Comparison of ENCODE assay signal across 18 cellular contexts in genomic region chr11:11464555-11464954, GRCh38.
A peak's percentile ranks its signal among the peaks of the same experiment; 100 is the strongest.
DNase-seq lines count a peak whose midpoint lies in the region; ATAC-seq, FAIRE-seq and TF ChIP-seq lines count a peak whose summit lies in the region.
"Had no signal": no experiment of that assay in that cellular context is flagged by ENCODE, and none has a peak within 500 bp of the region (broad histone marks: within the 10 kb centered on the region; RNA-seq: fewer than 3 reads in every experiment).

No MANE protein-coding gene starts in this region.

- DNase-seq in ELR (ENCODE audit: low read depth) = peak; percentile 7
- peak; percentile 3 for DNase-seq in MV-4-11 (lab: John Stamatoyannopoulos, UW)
- DNase-seq in bronchial epithelial cell (ENCODE audit: low read depth) = peak; percentile 14
- peak; percentile 18 for DNase-seq in iris pigment epithelial cell (ENCODE audit: low read depth)
- no peak for DNase-seq in uterus
- no peak for DNase-seq in stimulated activated CD8-positive, alpha-beta memory T cell treated with anti-CD3 and anti-CD28 coated beads, Interleukin-4, amount 100 ng/mL, for 48 hours
- DNase-seq: CD8-positive, alpha-beta T cell; DMS79 treated with DMSO at 0.1 percent for 48 hours; NCI-H1092 treated with DMSO at 0.1 percent for 48 hours; NCI-H187; NCI-H446 treated with DMSO at 0.1 percent for 48 hours; NCI-H774; SHP77 treated with DMSO at 0.1 percent for 48 hours had no signal

- no peaks in the 10 kb centered on the region for H3K27me3 ChIP-seq in bronchial epithelial cell (ENCODE audit: control insufficient read depth, insufficient read depth, low read length)
- no peaks in the 10 kb centered on the region for H3K27me3 ChIP-seq in uterus

- H3K36me3 ChIP-seq in bronchial epithelial cell (ENCODE audit: control insufficient read depth, insufficient read depth, low read length) (peaks cover 2% of the 10 kb centered on the region), uterus (no peaks in the 10 kb centered on the region)
- H3K36me3 ChIP-seq: HAP-1 had no signal

- TF ChIP-seq CTCF in bronchial epithelial cell (IDR thresholded peaks at IDR 0.05; ENCODE audit: insufficient read depth, low read length, severe bottlenecking) = no peak
- TF ChIP-seq CTCF in uterus (IDR thresholded peaks at IDR 0.05) = no peak

- ATAC-seq in GM19035 (IDR thresholded peaks at IDR 0.05; ENCODE audit: unreplicated experiment) (no peak), GM21576 (IDR thresholded peaks at IDR 0.05; ENCODE audit: unreplicated experiment) (no peak)
- ATAC-seq: CD8-positive, alpha-beta T cell; Panc1 had no signal

- intact Hi-C loops in uterus (cut with DNase I; ENCODE audit: low total_unique reads) = no loop called here

- H3K4me3 ChIP-seq in bronchial epithelial cell (ENCODE audit: low read depth, low read length) = no peak overlapping the region
- H3K4me3 ChIP-seq in uterus = no peak overlapping the region
- H3K4me3 ChIP-seq: HAP-1 had no signal

- H3K27ac ChIP-seq in uterus = no peak overlapping the region

- H3K9me3 ChIP-seq in uterus = no peaks in the 10 kb centered on the region
- H3K9me3 ChIP-seq: HAP-1 had no signal

- no peak for FAIRE-seq in bronchial epithelial cell (lab: Jason Lieb, UNC)
- FAIRE-seq: D721Med had no signal

- H3K4me1 ChIP-seq in uterus = no peaks in the 10 kb centered on the region

- no peak for TF ChIP-seq POLR2A in uterus (IDR thresholded peaks at IDR 0.05)

Comparison
In these comparisons a context has a peak if more than half of its experiments do, and no peak if none do; other contexts are left out.
1. DNase-seq: peak in ELR (single experiment), MV-4-11 (single experiment), bronchial epithelial cell (single experiment) and iris pigment epithelial cell (single experiment); none in uterus (0 of 2) and stimulated activated CD8-positive, alpha-beta memory T cell treated with anti-CD3 and anti-CD28 coated beads, Interleukin-4, amount 100 ng/mL, for 48 hours (single experiment).